ENCODE assay signal across 16 cellular contexts in genomic region chr1:220462756-220463155, GRCh38.
A peak's percentile ranks its signal among the peaks of the same experiment; 100 is the strongest.
DNase-seq lines count a peak whose midpoint lies in the region; ATAC-seq, FAIRE-seq and TF ChIP-seq lines count a peak whose summit lies in the region.
"Had no signal": no experiment of that assay in that cellular context is flagged by ENCODE, and none has a peak within 500 bp of the region (broad histone marks: within the 10 kb centered on the region; RNA-seq: fewer than 3 reads in every experiment).

No MANE protein-coding gene starts in this region.

- peaks cover 3 to 10% of the 10 kb centered on the region in 2 experiments; a peak in 2 of 4 replicates for H3K9me3 ChIP-seq in H1 (ENCODE audit: insufficient read depth in 2 of 2, low read depth in 1 of 2, low read length in 1 of 2)
- H3K9me3 ChIP-seq in neuronal stem cell (replicated peaks in 1 of 2; ENCODE audit: control insufficient read depth in 2 of 2, insufficient read depth in 1 of 2, low read depth in 1 of 2, low read length in 2 of 2), result peaks cover 0 to 3% of the 10 kb centered on the region in 2 donors
- H3K9me3 ChIP-seq in CD4-positive, alpha-beta T cell (ENCODE audit: control insufficient read depth, low read length), result no peaks in the 10 kb centered on the region

- H2BK15ac ChIP-seq in H1 (ENCODE audit: low read length) (no peak overlapping the region), neuronal stem cell (ENCODE audit: low read length) (no peak overlapping the region)

- H3K27me3 ChIP-seq in H1 (replicated peaks in 1 of 4; ENCODE audit: control insufficient read depth in 3 of 4, extremely low read depth in 1 of 4, insufficient read depth in 3 of 4, low read length in 3 of 4), result no peaks in the 10 kb centered on the region
- H3K27me3 ChIP-seq in neuronal stem cell (ENCODE audit: control insufficient read depth in 3 of 3, insufficient read depth in 3 of 3, low read depth in 1 of 3, low read length in 3 of 3), result no peaks in the 10 kb centered on the region
- H3K27me3 ChIP-seq in CD4-positive, alpha-beta T cell (ENCODE audit: control insufficient read depth, insufficient read depth, low read length), result no peaks in the 10 kb centered on the region
- H3K27me3 ChIP-seq: heart right ventricle had no signal

- H3K4me1 ChIP-seq in H1 (replicated peaks in 1 of 4; ENCODE audit: control insufficient read depth in 3 of 4, insufficient read depth in 4 of 4, low read length in 3 of 4) (no peaks in the 10 kb centered on the region; a peak in 1 of 7 replicates), neuronal stem cell (ENCODE audit: control insufficient read depth in 2 of 2, insufficient read depth in 1 of 2, low read depth in 1 of 2, low read length in 2 of 2) (no peaks in the 10 kb centered on the region)

- H3K27me3 Mint-ChIP-seq in CD4-positive, alpha-beta T cell, result peaks cover 4% of the 10 kb centered on the region

- H2BK12ac ChIP-seq in H1 (ENCODE audit: low read depth, low read length) (no peak overlapping the region), neuronal stem cell (ENCODE audit: low read length) (no peak overlapping the region)

- DNase-seq in NCI-H2107 treated with DMSO at 0.1 percent for 48 hours (lab: John Stamatoyannopoulos, UW; ENCODE audit: unreplicated experiment) (peak; percentile 17), NCI-H2107 (lab: John Stamatoyannopoulos, UW) (no peak), NCI-H510A treated with DMSO at 0.1 percent for 48 hours (lab: John Stamatoyannopoulos, UW) (peak; percentile 41), H1 (ENCODE audit: low read depth in 1 of 2, low spot score in 2 of 2) (peak; percentile 44 to 69), neuronal stem cell (ENCODE audit: low spot score) (no peak), AG08396 (ENCODE audit: low spot score) (no peak)
- no peak for DNase-seq in activated naive CD4-positive, alpha-beta T cell treated with anti-CD3 and anti-CD28 coated beads, Interleukin-2, amount 50 U/mL, for 16 hours
- no peak for DNase-seq in CD4-positive, alpha-beta T cell
- DNase-seq: activated naive CD4-positive, alpha-beta T cell; CD8-positive, alpha-beta T cell; heart right ventricle; left lung; naive thymus-derived CD4-positive, alpha-beta T cell had no signal

- no peak for TF ChIP-seq POLR2A in H1 (IDR thresholded peaks at IDR 0.05; ENCODE audit: control extremely low read depth in 1 of 2, low read depth in 2 of 2, low read length in 2 of 2)

- H2BK5ac ChIP-seq in H1 (ENCODE audit: low read depth, low read length), result no peak overlapping the region
- H2BK5ac ChIP-seq in neuronal stem cell (ENCODE audit: low read length), result no peak overlapping the region

- H2AFZ ChIP-seq in H1 (ENCODE audit: low read length), result peak overlapping the region; percentile 93
- no peak overlapping the region for H2AFZ ChIP-seq in neuronal stem cell (ENCODE audit: low read length)

- H3K79me2 ChIP-seq in H1 (ENCODE audit: control insufficient read depth in 1 of 2, insufficient read depth in 2 of 2, low read length in 2 of 2), result no peaks in the 10 kb centered on the region

- FAIRE-seq in H1 (lab: Jason Lieb, UNC), result no peak
- FAIRE-seq: A204.1, GM19239 had no signal

- H3K56ac ChIP-seq in H1 (replicated peaks; ENCODE audit: insufficient read length, low read depth, low read length), result no peak overlapping the region

- H3K36me3 ChIP-seq in H1 (ENCODE audit: control insufficient read depth in 2 of 4, insufficient read depth in 4 of 4, low read length in 3 of 4) (no peaks in the 10 kb centered on the region), neuronal stem cell (replicated peaks in 1 of 2; ENCODE audit: control insufficient read depth in 2 of 2, insufficient read depth in 2 of 2, low read length in 2 of 2) (no peaks in the 10 kb centered on the region)
- H3K36me3 ChIP-seq: heart right ventricle, left lung had no signal

- ATAC-seq in CD4-positive, alpha-beta T cell (ENCODE audit: poor library complexity), result no peak
- ATAC-seq: CD8-positive, alpha-beta T cell; left lung; naive thymus-derived CD4-positive, alpha-beta T cell had no signal

- no peak overlapping the region for H3K4me3 Mint-ChIP-seq in CD4-positive, alpha-beta T cell
- H3K4me3 Mint-ChIP-seq: CD8-positive, alpha-beta T cell; naive thymus-derived CD4-positive, alpha-beta T cell had no signal

- H3K4ac ChIP-seq in H1 (replicated peaks; ENCODE audit: insufficient read length, low read depth, low read length) (no peak overlapping the region), neuronal stem cell (ENCODE audit: low read length) (no peak overlapping the region)

- H3K23ac ChIP-seq in H1 (ENCODE audit: insufficient read length) (no peak overlapping the region), neuronal stem cell (ENCODE audit: low read depth, low read length, poor library complexity) (no peak overlapping the region)

- no peak overlapping the region for H3K4me3 ChIP-seq in H1 (ENCODE audit: extremely low read depth in 1 of 4, insufficient read depth in 2 of 4, low read depth in 3 of 4, low read length in 4 of 4)
- H3K4me3 ChIP-seq in neuronal stem cell (ENCODE audit: low read length in 2 of 2), result peak overlapping the region in 1 of 2 donors; percentile 35
- H3K4me3 ChIP-seq: heart right ventricle, left lung, SK-N-MC had no signal

- intact Hi-C loops in CD4-positive, alpha-beta T cell (cut with DNase I, micrococcal nuclease), result no loop called here

- H3K9ac ChIP-seq in H1 (replicated peaks in 1 of 4; ENCODE audit: extremely low read depth in 1 of 4, low read depth in 3 of 4, low read length in 3 of 4), result no peak overlapping the region
- no peak overlapping the region for H3K9ac ChIP-seq in neuronal stem cell (ENCODE audit: low read depth, low read length, poor library complexity)

- no peaks in the 10 kb centered on the region for H4K20me1 ChIP-seq in H1 (replicated peaks in 1 of 2; ENCODE audit: control insufficient read depth in 1 of 2, insufficient read depth in 2 of 2, low read length in 2 of 2)

- H3K14ac ChIP-seq in H1 (ENCODE audit: insufficient read length) (no peak overlapping the region), neuronal stem cell (ENCODE audit: low read length) (no peak overlapping the region)

- H2AK5ac ChIP-seq in H1 (ENCODE audit: low read depth, low read length) (no peak overlapping the region), neuronal stem cell (ENCODE audit: low read depth, low read length) (peak overlapping the region; percentile 53)

- CTCF ChIA-PET in H1 (lab: Charles Lee; ENCODE audit: partially characterized antibody), result interaction anchor here (0.6 to 2.7 kb wide), 8 partner anchors 9 to 314 kb away, joined by 3 to 7 read pairs (median 4); no protein-coding TSS in a partner anchor
- CTCF ChIA-PET in CD4-positive, alpha-beta T cell (lab: Charles Lee), result no interaction called here

- H4K91ac ChIP-seq in H1 (replicated peaks; ENCODE audit: insufficient read length, low read length), result no peak overlapping the region
- no peak overlapping the region for H4K91ac ChIP-seq in neuronal stem cell (ENCODE audit: low read depth, low read length, poor library complexity)

- H4K8ac ChIP-seq in H1 (ENCODE audit: extremely low read depth, insufficient read depth, low read length) (no peak overlapping the region), neuronal stem cell (ENCODE audit: low read depth, low read length) (no peak overlapping the region)

- TF ChIP-seq RAD21 in H1 (IDR thresholded peaks at IDR 0.05 in 1 of 2, conservative IDR thresholded peaks at IDR 0.05 in 1 of 2; ENCODE audit: low read depth in 2 of 2, low read length in 2 of 2), result peak; percentile 24 to 42; a peak in 3 of 4 replicates

- TF ChIP-seq EP300 in H1 (IDR thresholded peaks at IDR 0.05; ENCODE audit: borderline replicate concordance in 1 of 2, low read depth in 2 of 2, low read length in 2 of 2), result no peak

- peak in 2 of 3 experiments; percentile 2 to 13; a peak in 2 of 4 replicates for TF ChIP-seq CTCF in H1 (IDR thresholded peaks at IDR 0.05; ENCODE audit: control extremely low read depth in 1 of 3, insufficient read depth in 1 of 3, low read depth in 1 of 3, low read length in 3 of 3)
- TF ChIP-seq CTCF in CD4-positive, alpha-beta T cell (IDR thresholded peaks at IDR 0.05), result no peak

- no peaks in the 10 kb centered on the region for H3K9me3 Mint-ChIP-seq in CD4-positive, alpha-beta T cell
- H3K9me3 Mint-ChIP-seq: CD8-positive, alpha-beta T cell had no signal

- H3K4me2 ChIP-seq in H1 (ENCODE audit: insufficient read depth in 1 of 2, low read depth in 2 of 2, low read length in 2 of 2), result no peak overlapping the region
- no peak overlapping the region for H3K4me2 ChIP-seq in neuronal stem cell (ENCODE audit: insufficient read depth, low read length, poor library complexity, severe bottlenecking)

- H3K36me3 Mint-ChIP-seq in CD4-positive, alpha-beta T cell (ENCODE audit: low read depth), result no peaks in the 10 kb centered on the region
- H3K36me3 Mint-ChIP-seq: CD8-positive, alpha-beta T cell had no signal

- H3K79me1 ChIP-seq in H1 (ENCODE audit: low read depth, low read length), result no peaks in the 10 kb centered on the region
- H3K79me1 ChIP-seq in neuronal stem cell (ENCODE audit: low read depth, low read length), result no peaks in the 10 kb centered on the region

- no peak overlapping the region for H2BK120ac ChIP-seq in H1 (replicated peaks; ENCODE audit: low read depth, low read length)
- H2BK120ac ChIP-seq in neuronal stem cell (ENCODE audit: low read depth, low read length), result no peak overlapping the region

- no peak overlapping the region for H2BK20ac ChIP-seq in H1 (ENCODE audit: low read length)

- no peaks in the 10 kb centered on the region for H3K4me1 Mint-ChIP-seq in CD4-positive, alpha-beta T cell (ENCODE audit: low read depth)
- H3K4me1 Mint-ChIP-seq: naive thymus-derived CD4-positive, alpha-beta T cell had no signal

- H3K18ac ChIP-seq in H1 (ENCODE audit: extremely low read depth, low read length) (no peak overlapping the region), neuronal stem cell (ENCODE audit: low read length) (peak overlapping the region; percentile 87)

- H3K27ac Mint-ChIP-seq in CD4-positive, alpha-beta T cell, result no peak overlapping the region
- H3K27ac Mint-ChIP-seq: CD8-positive, alpha-beta T cell; naive thymus-derived CD4-positive, alpha-beta T cell had no signal

- H3K23me2 ChIP-seq in H1 (ENCODE audit: low read depth, low read length), result no peaks in the 10 kb centered on the region

- 68% methylated on average over 10 of the region's 12 CpGs; no CpG with 5 or more reads in 1 of the 2 experiments for WGBS in H1 (ENCODE audit: extremely low coverage in 1 of 2, insufficient coverage in 1 of 2, insufficient read length in 1 of 2, insufficient replicate concordance in 2 of 2, low coverage in 1 of 2, low lambda C conversion rate in 2 of 2, missing lambda C conversion rate in 1 of 2), 2 experiments
- no CpG with 5 or more reads among the region's 12 CpGs for WGBS in neuronal stem cell (ENCODE audit: extremely low coverage in 2 of 2, insufficient read length in 2 of 2, insufficient replicate concordance in 1 of 2), 2 donors

- POLR2A ChIA-PET in H1 (lab: Charles Lee; ENCODE audit: partially characterized antibody), result interaction anchor here (0.6 to 1.2 kb wide), 2 partner anchors 12 to 158 kb away, joined by 3 to 4 read pairs; no protein-coding TSS in a partner anchor
- POLR2A ChIA-PET in CD4-positive, alpha-beta T cell (lab: Charles Lee), result no interaction called here

- H3K27ac ChIP-seq in H1 (ENCODE audit: low read depth, low read length), result no peak overlapping the region
- H3K27ac ChIP-seq in neuronal stem cell (replicated peaks; ENCODE audit: low read length), result no peak overlapping the region
- H3K27ac ChIP-seq in CD4-positive, alpha-beta T cell (ENCODE audit: low read depth, low read length), result no peak overlapping the region
- H3K27ac ChIP-seq: heart right ventricle, left lung, SK-N-MC had no signal

- no peak overlapping the region for H4K5ac ChIP-seq in H1 (ENCODE audit: insufficient read length, low read depth, low read length)

Comparison
In these comparisons a context has a peak if more than half of its experiments do, and no peak if none do; other contexts are left out.
1. DNase-seq: peak in NCI-H2107 treated with DMSO at 0.1 percent for 48 hours (single experiment), NCI-H510A treated with DMSO at 0.1 percent for 48 hours (single experiment) and H1 (2 of 2); none in NCI-H2107 (single experiment), neuronal stem cell (single experiment), activated naive CD4-positive, alpha-beta T cell treated with anti-CD3 and anti-CD28 coated beads, Interleukin-2, amount 50 U/mL, for 16 hours (single experiment), AG08396 (single experiment) and CD4-positive, alpha-beta T cell (0 of 10).